In the genomic region with DNA sequence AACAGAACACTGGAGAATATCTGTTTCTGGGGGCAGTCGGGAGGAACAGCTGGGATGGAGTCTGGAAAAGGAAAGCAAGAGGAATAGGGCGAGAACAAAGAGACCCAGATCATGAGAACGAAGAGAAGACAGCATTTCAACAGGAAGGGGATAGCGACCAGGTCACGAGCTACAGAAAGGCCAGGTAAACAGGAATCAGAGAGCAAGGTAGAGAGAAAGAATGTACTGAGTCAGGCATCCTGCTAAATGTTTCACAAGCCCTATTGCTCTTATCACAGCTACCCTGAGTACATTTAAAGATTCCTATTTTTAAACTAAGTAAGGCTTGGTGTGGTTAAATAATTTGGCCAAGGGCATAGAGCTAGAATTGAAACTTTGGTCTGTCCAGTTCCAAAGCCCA, we compare ENCODE assay signal across 1 cellular context.
TF ChIP-seq lines count a peak whose summit lies in the region.

No MANE protein-coding gene starts in this region.

TF ChIP-seq in HepG2, 621 proteins besides CTCF, POLR2A, EP300 and RAD21 (continued from another document):
- TF ChIP-seq, protein P1, sequence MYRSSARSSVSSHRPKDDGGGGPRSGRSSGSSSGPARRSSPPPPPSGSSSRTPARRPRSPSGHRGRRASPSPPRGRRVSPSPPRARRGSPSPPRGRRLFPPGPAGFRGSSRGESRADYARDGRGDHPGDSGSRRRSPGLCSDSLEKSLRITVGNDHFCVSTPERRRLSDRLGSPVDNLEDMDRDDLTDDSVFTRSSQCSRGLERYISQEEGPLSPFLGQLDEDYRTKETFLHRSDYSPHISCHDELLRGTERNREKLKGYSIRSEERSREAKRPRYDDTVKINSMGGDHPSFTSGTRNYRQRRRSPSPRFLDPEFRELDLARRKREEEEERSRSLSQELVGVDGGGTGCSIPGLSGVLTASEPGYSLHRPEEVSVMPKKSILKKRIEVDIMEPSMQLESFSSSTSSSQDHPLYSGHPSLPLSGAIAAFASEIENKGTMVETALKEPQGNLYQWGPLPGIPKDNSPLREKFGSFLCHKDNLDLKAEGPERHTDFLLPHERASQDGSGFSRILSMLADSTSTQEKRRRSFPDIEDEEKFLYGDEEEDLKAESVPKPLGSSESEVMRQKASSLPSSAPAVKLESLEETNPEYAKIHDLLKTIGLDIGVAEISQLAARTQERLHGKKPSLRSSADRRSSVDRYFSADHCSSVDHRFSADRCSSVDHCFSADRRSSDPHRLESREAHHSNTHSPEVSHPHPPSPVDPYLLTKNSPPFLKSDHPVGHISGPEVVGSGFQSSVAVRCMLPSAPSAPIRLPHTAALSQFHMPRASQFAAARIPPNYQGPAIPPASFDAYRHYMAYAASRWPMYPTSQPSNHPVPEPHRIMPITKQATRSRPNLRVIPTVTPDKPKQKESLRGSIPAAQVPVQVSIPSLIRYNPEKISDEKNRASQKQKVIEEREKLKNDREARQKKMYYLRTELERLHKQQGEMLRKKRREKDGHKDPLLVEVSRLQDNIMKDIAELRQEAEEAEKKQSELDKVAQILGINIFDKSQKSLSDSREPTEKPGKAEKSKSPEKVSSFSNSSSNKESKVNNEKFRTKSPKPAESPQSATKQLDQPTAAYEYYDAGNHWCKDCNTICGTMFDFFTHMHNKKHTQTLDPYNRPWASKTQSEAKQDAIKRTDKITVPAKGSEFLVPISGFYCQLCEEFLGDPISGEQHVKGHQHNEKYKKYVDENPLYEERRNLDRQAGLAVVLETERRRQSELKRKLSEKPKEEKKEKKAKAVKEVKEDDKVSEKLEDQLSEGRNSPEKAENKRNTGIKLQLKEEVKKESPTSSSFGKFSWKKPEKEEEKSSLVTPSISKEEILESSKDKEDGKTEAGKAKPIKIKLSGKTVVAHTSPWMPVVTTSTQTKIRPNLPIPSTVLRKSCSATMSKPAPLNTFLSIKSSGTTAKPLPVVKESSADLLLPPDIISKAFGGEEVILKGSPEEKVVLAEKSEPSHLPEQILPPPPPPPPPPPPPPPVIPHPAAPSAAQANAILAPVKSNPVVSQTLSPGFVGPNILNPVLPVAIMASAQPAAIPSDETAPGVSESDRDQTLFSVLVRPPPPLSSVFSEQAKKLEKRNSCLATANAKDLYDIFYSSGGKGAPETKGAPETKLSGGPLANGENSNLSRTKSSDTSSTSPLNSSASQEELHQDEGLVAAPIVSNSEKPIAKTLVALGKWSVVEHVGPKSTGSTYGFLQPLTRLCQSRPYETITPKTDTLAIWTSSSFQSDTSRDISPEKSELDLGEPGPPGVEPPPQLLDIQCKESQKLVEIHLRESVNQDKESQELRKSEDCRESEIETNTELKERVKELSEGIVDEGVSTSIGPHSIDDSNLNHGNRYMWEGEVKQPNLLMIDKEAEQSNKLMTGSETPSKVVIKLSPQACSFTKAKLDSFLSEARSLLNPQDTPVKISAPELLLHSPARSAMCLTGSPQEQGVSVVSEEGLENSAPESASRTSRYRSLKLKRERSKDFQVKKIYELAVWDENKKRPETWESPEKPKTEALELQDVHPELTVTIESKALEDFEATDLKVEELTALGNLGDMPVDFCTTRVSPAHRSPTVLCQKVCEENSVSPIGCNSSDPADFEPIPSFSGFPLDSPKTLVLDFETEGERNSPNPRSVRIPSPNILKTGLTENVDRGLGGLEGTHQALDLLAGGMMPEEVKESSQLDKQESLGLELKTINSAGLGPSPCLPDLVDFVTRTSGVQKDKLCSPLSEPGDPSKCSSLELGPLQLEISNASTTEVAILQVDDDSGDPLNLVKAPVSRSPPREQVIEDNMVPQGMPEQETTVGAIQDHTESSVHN (CRISPR knock-in tag; IDR thresholded peaks at IDR 0.05) = no peak
- TF ChIP-seq ELF1 (CRISPR knock-in tag; IDR thresholded peaks at IDR 0.05) (no peak), ISL2 (CRISPR knock-in tag; IDR thresholded peaks at IDR 0.05) (no peak), RFXANK (CRISPR knock-in tag; IDR thresholded peaks at IDR 0.05) (no peak), CAMTA2 (CRISPR knock-in tag; IDR thresholded peaks at IDR 0.05; ENCODE audit: borderline replicate concordance) (no peak), ZNF17 (CRISPR knock-in tag; IDR thresholded peaks at IDR 0.05) (no peak), ZNF264 (CRISPR knock-in tag; IDR thresholded peaks at IDR 0.05) (no peak), SOX13 (IDR thresholded peaks at IDR 0.05) (no peak), SOX13 (CRISPR knock-in tag; conservative IDR thresholded peaks at IDR 0.05 in 1 of 2, IDR thresholded peaks at IDR 0.05 in 1 of 2) (no peak), CBX2 (IDR thresholded peaks at IDR 0.05; ENCODE audit: low read depth, low read length) (no peak), CBX2 (CRISPR knock-in tag; IDR thresholded peaks at IDR 0.05; ENCODE audit: low read depth) (no peak), HMG20A (CRISPR knock-in tag; IDR thresholded peaks at IDR 0.05; ENCODE audit: borderline replicate concordance) (no peak), ZMYM4 (CRISPR knock-in tag; IDR thresholded peaks at IDR 0.05) (no peak), ZNF879 (CRISPR knock-in tag; IDR thresholded peaks at IDR 0.05) (no peak), REPIN1 (CRISPR knock-in tag; IDR thresholded peaks at IDR 0.05; ENCODE audit: borderline replicate concordance, low read depth) (no peak)
- TF ChIP-seq, protein P2, sequence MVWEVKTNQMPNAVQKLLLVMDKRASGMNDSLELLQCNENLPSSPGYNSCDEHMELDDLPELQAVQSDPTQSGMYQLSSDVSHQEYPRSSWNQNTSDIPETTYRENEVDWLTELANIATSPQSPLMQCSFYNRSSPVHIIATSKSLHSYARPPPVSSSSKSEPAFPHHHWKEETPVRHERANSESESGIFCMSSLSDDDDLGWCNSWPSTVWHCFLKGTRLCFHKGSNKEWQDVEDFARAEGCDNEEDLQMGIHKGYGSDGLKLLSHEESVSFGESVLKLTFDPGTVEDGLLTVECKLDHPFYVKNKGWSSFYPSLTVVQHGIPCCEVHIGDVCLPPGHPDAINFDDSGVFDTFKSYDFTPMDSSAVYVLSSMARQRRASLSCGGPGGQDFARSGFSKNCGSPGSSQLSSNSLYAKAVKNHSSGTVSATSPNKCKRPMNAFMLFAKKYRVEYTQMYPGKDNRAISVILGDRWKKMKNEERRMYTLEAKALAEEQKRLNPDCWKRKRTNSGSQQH (CRISPR knock-in tag; IDR thresholded peaks at IDR 0.05; ENCODE audit: low read depth) = no peak
